24 cellular contexts compared by ENCODE assay signal in the genomic region with DNA sequence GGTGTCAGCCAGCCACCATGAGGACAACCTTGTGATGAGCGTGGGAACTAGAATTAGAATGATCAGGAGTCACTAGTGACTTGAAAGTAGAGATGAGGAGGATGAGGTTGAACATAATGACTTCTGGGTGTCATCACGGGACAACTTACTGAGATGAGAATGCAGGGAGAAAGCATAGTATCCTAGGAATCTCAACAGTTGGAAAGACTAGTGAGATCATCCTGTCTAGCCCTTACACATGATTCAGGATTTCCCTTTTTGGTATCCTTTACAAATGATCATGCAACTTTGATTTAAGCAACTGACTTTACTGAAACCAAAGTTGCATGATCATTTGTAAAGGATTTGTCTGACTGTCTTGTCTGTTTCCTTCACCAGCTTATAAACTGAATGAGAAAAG. TPM values are rescaled to one million over a fixed set of nuclear protein-coding genes. Genes with fewer than 3 reads are reported as not detected.
DNase-seq lines count a peak whose midpoint lies in the region; ATAC-seq and TF ChIP-seq lines count a peak whose summit lies in the region.
"Had no signal": no experiment of that assay in that cellular context is flagged by ENCODE, and none has a peak within 500 bp of the region (broad histone marks: within the 10 kb centered on the region; RNA-seq: fewer than 3 reads in every experiment).

No MANE protein-coding gene starts in this region.

- H3K4me3 ChIP-seq in DOHH2 (ENCODE audit: low read length) (peak overlapping the region; percentile 51), Karpas-422 (ENCODE audit: low read length) (peak overlapping the region; percentile 49; the same call in 1 of the 2 replicates)
- H3K4me3 ChIP-seq: body of pancreas, dorsolateral prefrontal cortex, PC-9, sigmoid colon, suprapubic skin had no signal

- H3K36me3 Mint-ChIP-seq in nephron progenitor cell (ENCODE audit: low read depth), result no peaks in the 10 kb centered on the region
- H3K36me3 Mint-ChIP-seq: mesothelial cell of epicardium had no signal

- TF ChIP-seq CTCF in DOHH2 (IDR thresholded peaks at IDR 0.05; ENCODE audit: low read depth, low read length, poor library complexity, severe bottlenecking), result no peak
- TF ChIP-seq CTCF in nephron progenitor cell (IDR thresholded peaks at IDR 0.05), result no peak

- peaks cover 69% of the 10 kb centered on the region for H3K4me1 ChIP-seq in DOHH2 (ENCODE audit: control insufficient read depth, low read length)
- peaks cover 54% of the 10 kb centered on the region for H3K4me1 ChIP-seq in Karpas-422 (ENCODE audit: low read length)
- H3K4me1 ChIP-seq: body of pancreas, Caco-2 had no signal

- peaks cover 57% of the 10 kb centered on the region for H3K4me1 Mint-ChIP-seq in nephron progenitor cell

- H3K4me2 ChIP-seq in DOHH2 (ENCODE audit: low read length) (peak overlapping the region; percentile 66), Karpas-422 (ENCODE audit: low read depth, low read length, poor library complexity, severe bottlenecking) (peak overlapping the region; percentile 75)
- H3K4me2 ChIP-seq: PC-9 had no signal

- H2AFZ ChIP-seq in Karpas-422 (ENCODE audit: low read length), result peak overlapping the region; percentile 48
- H2AFZ ChIP-seq: PC-9 had no signal

- H3K4me3 Mint-ChIP-seq in nephron progenitor cell, result peak overlapping the region; percentile 21
- H3K4me3 Mint-ChIP-seq: mesothelial cell of epicardium had no signal

- peaks cover 4% of the 10 kb centered on the region for H3K27me3 Mint-ChIP-seq in nephron progenitor cell (ENCODE audit: low read depth, poor library complexity)

- H3K27ac ChIP-seq in DOHH2 (ENCODE audit: low read depth, low read length) (peak overlapping the region; percentile 91), Karpas-422 (ENCODE audit: low read length) (peak overlapping the region; percentile 96)
- H3K27ac ChIP-seq: body of pancreas, dorsolateral prefrontal cortex, HL-60, PC-9, sigmoid colon, suprapubic skin had no signal

- peak overlapping the region; percentile 58 for H3K9ac ChIP-seq in Karpas-422 (ENCODE audit: low read length)

- H3K79me2 ChIP-seq in DOHH2 (ENCODE audit: control insufficient read depth, low read length) (no peaks in the 10 kb centered on the region), Karpas-422 (ENCODE audit: low read length) (no peaks in the 10 kb centered on the region)

- H3K27me3 ChIP-seq in DOHH2 (ENCODE audit: control insufficient read depth, low read length) (no peaks in the 10 kb centered on the region), Karpas-422 (ENCODE audit: low read length) (no peaks in the 10 kb centered on the region)
- H3K27me3 ChIP-seq: body of pancreas, sigmoid colon, suprapubic skin had no signal

- H4K20me1 ChIP-seq in DOHH2 (ENCODE audit: control insufficient read depth, insufficient read depth, low read depth, low read length), result no peaks in the 10 kb centered on the region
- H4K20me1 ChIP-seq in Karpas-422 (ENCODE audit: insufficient read depth, low read depth, low read length), result no peaks in the 10 kb centered on the region

- peaks cover 28% of the 10 kb centered on the region for H3F3A ChIP-seq in DOHH2 (ENCODE audit: control insufficient read depth, insufficient read depth)

- H3K36me3 ChIP-seq in DOHH2 (ENCODE audit: control insufficient read depth, low read length) (no peaks in the 10 kb centered on the region), Karpas-422 (ENCODE audit: insufficient read depth, low read length) (no peaks in the 10 kb centered on the region)
- H3K36me3 ChIP-seq: sigmoid colon, suprapubic skin had no signal

- no peaks in the 10 kb centered on the region for H3K9me2 ChIP-seq in DOHH2 (replicated peaks; ENCODE audit: control insufficient read depth, low read length)
- H3K9me2 ChIP-seq in Karpas-422 (replicated peaks; ENCODE audit: insufficient read depth, low read length), result no peaks in the 10 kb centered on the region

- DNase-seq in Karpas-422 (no peak), dedifferentiated amniotic fluid mesenchymal stem cell (ENCODE audit: extremely low spot score) (peak; percentile 83), nephron progenitor cell (no peak), SKM-1 (lab: John Stamatoyannopoulos, UW; ENCODE audit: unreplicated experiment) (no peak)
- DNase-seq: activated CD4-positive, alpha-beta T cell treated with anti-CD3 and anti-CD28 coated beads for 48 hours; activated gamma-delta T cell treated with Interleukin-2 at 50 U/mL for 16 hours; body of pancreas; Caco-2; dorsolateral prefrontal cortex; GDM1; KBM-7; NCI-H1092 treated with DMSO at 0.1 percent for 48 hours; NCI-H524 treated with DMSO at 0.1 percent for 48 hours; PC-9; sigmoid colon; stimulated activated CD4-positive, alpha-beta T cell treated with anti-CD3 and anti-CD28 coated beads, Interleukin-2, amount 100 ng/mL, for 48 hours; T1000 had no signal

- peak overlapping the region; percentile 87 for H3K27ac Mint-ChIP-seq in nephron progenitor cell
- H3K27ac Mint-ChIP-seq: mesothelial cell of epicardium had no signal

- H3K9me3 Mint-ChIP-seq in nephron progenitor cell, result no peaks in the 10 kb centered on the region

- H3K9me3 ChIP-seq in DOHH2 (ENCODE audit: control insufficient read depth, insufficient read depth, low read length) (no peaks in the 10 kb centered on the region), Karpas-422 (ENCODE audit: low read length) (no peaks in the 10 kb centered on the region)
- H3K9me3 ChIP-seq: body of pancreas, Caco-2, sigmoid colon, suprapubic skin had no signal

- no peak for ATAC-seq in GM18858 (IDR thresholded peaks at IDR 0.05; ENCODE audit: unreplicated experiment)
- no peak for ATAC-seq in GM21786 (IDR thresholded peaks at IDR 0.05; ENCODE audit: unreplicated experiment)
- ATAC-seq in GM21526 (IDR thresholded peaks at IDR 0.05; ENCODE audit: low FRiP score, unreplicated experiment), result no peak
- ATAC-seq: body of pancreas had no signal

RNA-seq across cellular contexts. Expression of a gene that starts 51.8 kb away (rescaled TPM):
- total RNA-seq in Karpas-422 (2014; rRNA removed; shearing (Covaris generic); ENCODE audit: low replicate concordance), result 111 and 233 TPM in 2 replicates
